25 cellular contexts compared by ENCODE assay signal in the genomic region with DNA sequence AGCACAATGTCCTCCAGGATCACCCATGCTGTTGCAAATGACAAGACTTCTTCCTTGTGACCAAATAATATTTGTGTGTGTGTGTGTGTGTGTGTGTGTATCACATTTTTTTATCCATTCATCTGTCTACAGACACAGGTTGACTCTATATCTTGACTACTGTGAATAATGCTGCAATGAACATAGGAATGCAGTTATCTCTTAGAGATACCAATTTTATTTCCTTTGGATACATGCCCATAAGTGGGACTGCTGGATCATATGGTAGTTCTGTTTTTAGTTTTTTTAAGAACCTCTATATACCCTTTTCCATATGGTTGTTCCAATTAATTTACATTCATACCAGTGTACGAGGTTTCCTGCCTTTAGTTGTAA. TPM values are rescaled to one million over a fixed set of nuclear protein-coding genes. Genes with fewer than 3 reads are reported as not detected.
DNase-seq lines count a peak whose midpoint lies in the region; ATAC-seq and TF ChIP-seq lines count a peak whose summit lies in the region.
"Had no signal": no experiment of that assay in that cellular context is flagged by ENCODE, and none has a peak within 500 bp of the region (broad histone marks: within the 10 kb centered on the region; RNA-seq: fewer than 3 reads in every experiment).

No MANE protein-coding gene starts in this region.

- DNase-seq in EH (ENCODE audit: low read depth) (peak; percentile 71), PC-9 (no peak), cardiac fibroblast (ENCODE audit: low read depth in 2 of 2) (peak; percentile 46 to 51), kidney glomerular epithelial cell (lab: John Stamatoyannopoulos, UW) (peak; percentile 25), midbrain (lab: John Stamatoyannopoulos, UW) (no peak), gastrocnemius medialis (no peak)
- DNase-seq: activated CD4-positive, alpha-beta T cell treated with anti-CD3 and anti-CD28 coated beads, Interleukin-2, amount 50 U/mL, for 48 hours; activated naive CD4-positive, alpha-beta T cell treated with anti-CD3 and anti-CD28 coated beads, Interleukin-2, amount 10 ng/mL, durations not matched to agents 7 days and 5 days; amygdala; cortex of kidney; effector memory CD8-positive, alpha-beta T cell; kidney; NCI-H1105 treated with DMSO at 0.1 percent for 48 hours; NCI-H1930; NCI-H69; pancreas; Peyer's patch; retina; spleen; T-helper 1 cell; transverse colon had no signal

- no peaks in the 10 kb centered on the region for H3K27me3 ChIP-seq in PC-9 (ENCODE audit: insufficient read depth, low read depth)
- H3K27me3 ChIP-seq in gastrocnemius medialis: no peaks in the 10 kb centered on the region
- H3K27me3 ChIP-seq: pancreas, Peyer's patch, transverse colon had no signal

- H3K4me1 ChIP-seq in PC-9 (replicated peaks; ENCODE audit: insufficient read depth): peaks cover 20% of the 10 kb centered on the region
- H3K4me1 ChIP-seq in gastrocnemius medialis: no peaks in the 10 kb centered on the region
- H3K4me1 ChIP-seq: HAP-1, Peyer's patch, spleen had no signal

- POLR2A ChIA-PET in PC-9 (lab: Charles Lee; ENCODE audit: unreplicated experiment): no interaction called here

- H4K20me1 ChIP-seq in PC-9 (ENCODE audit: insufficient read depth): no peaks in the 10 kb centered on the region

- H3F3A ChIP-seq in PC-9 (ENCODE audit: insufficient read depth, low read depth): no peaks in the 10 kb centered on the region; the same call in 1 of the 2 replicates

- H3K4me2 ChIP-seq in PC-9: no peak overlapping the region

- H2AFZ ChIP-seq in PC-9: no peak overlapping the region

- H3K4me3 ChIP-seq in PC-9: no peak overlapping the region
- no peak overlapping the region for H3K4me3 ChIP-seq in cardiac fibroblast (replicated peaks in 1 of 2; ENCODE audit: low read depth in 2 of 2, low read length in 2 of 2)
- no peak overlapping the region for H3K4me3 ChIP-seq in gastrocnemius medialis
- H3K4me3 ChIP-seq: HAP-1, pancreas, Peyer's patch, spleen, transverse colon had no signal

- no peaks in the 10 kb centered on the region for H3K9me2 ChIP-seq in PC-9 (ENCODE audit: insufficient read depth)

- no TSS peak for BruUV-seq in PC-9 (replicated peaks; lab: Mats Ljungman, UMichigan)

- H3K9me3 ChIP-seq in PC-9 (ENCODE audit: insufficient read depth, low read depth): no peaks in the 10 kb centered on the region
- H3K9me3 ChIP-seq in gastrocnemius medialis: no peaks in the 10 kb centered on the region
- H3K9me3 ChIP-seq: HAP-1, pancreas, Peyer's patch, spleen, transverse colon had no signal

- in situ Hi-C loops in gastrocnemius medialis (cut with MboI; ENCODE audit: low sequenced_read_pairs in 4 of 4): loop anchor here in 1 of 4 donors (5.0 kb wide), 1 partner anchor 91 kb away; no protein-coding TSS in a partner anchor

- H3K27ac ChIP-seq in PC-9: peak overlapping the region; percentile 68
- no peak overlapping the region for H3K27ac ChIP-seq in gastrocnemius medialis
- H3K27ac ChIP-seq: pancreas, Peyer's patch, spleen, transverse colon had no signal

- TF ChIP-seq POLR2A in gastrocnemius medialis (IDR thresholded peaks at IDR 0.05): no peak

- no peaks in the 10 kb centered on the region for H3K79me2 ChIP-seq in PC-9 (ENCODE audit: low read depth)

- CTCF ChIA-PET in PC-9 (lab: Charles Lee): no interaction called here

- ATAC-seq in HG02973 (IDR thresholded peaks at IDR 0.05; ENCODE audit: unreplicated experiment) (no peak), esophagus mucosa (no peak), gastrocnemius medialis (no peak)
- ATAC-seq: activated CD4-positive, CD25-positive, alpha-beta regulatory T cell treated with anti-CD3 and anti-CD28 coated beads, Interleukin-2, amount 50 U/mL, for 24 hours; effector memory CD8-positive, alpha-beta T cell; pancreas had no signal

- H3K36me3 ChIP-seq in PC-9 (ENCODE audit: low read depth): no peaks in the 10 kb centered on the region
- H3K36me3 ChIP-seq in gastrocnemius medialis: no peaks in the 10 kb centered on the region
- H3K36me3 ChIP-seq: HAP-1, pancreas, Peyer's patch, spleen, transverse colon had no signal

- intact Hi-C loops in PC-9 (cut with micrococcal nuclease; ENCODE audit: unreplicated experiment): loop anchor here (10.0 kb wide), 1 partner anchor 94 kb away; the partner anchor contains the start of gene FSIP1
- intact Hi-C loops in gastrocnemius medialis (cut with DNase I; ENCODE audit: low total_unique reads): loop anchor here (5.0 kb wide), 1 partner anchor 91 kb away; no protein-coding TSS in a partner anchor

- TF ChIP-seq CTCF in PC-9 (conservative IDR thresholded peaks at IDR 0.05) (no peak), cardiac fibroblast (IDR thresholded peaks at IDR 0.05; ENCODE audit: low read depth, low read length) (no peak), gastrocnemius medialis (IDR thresholded peaks at IDR 0.05 in 4 of 5, conservative IDR thresholded peaks at IDR 0.05 in 1 of 5) (no peak)

RNA-seq across cellular contexts. Expression of gene GPR176, which starts 41.7 kb away (rescaled TPM):
- total RNA-seq in PC-9 (2021) (4.2 and 4.7 TPM in 2 replicates), esophagus mucosa (0.40 TPM), gastrocnemius medialis (1 to 10 TPM; 1.1 to 3.0 (median 1.7) TPM)

RNA-seq across cellular contexts. Expression of gene EIF2AK4, which starts 55.5 kb away (rescaled TPM):
- total RNA-seq in PC-9 (2021) (35.7 and 45.8 TPM in 2 replicates), esophagus mucosa (17.4 TPM), gastrocnemius medialis (10 to 100 TPM; 18.8 to 37.5 (median 30.0) TPM)

Comparison
In these comparisons a context has a peak if more than half of its experiments do, and no peak if none do; other contexts are left out.
1. DNase-seq: peak in EH (single experiment), cardiac fibroblast (2 of 2) and kidney glomerular epithelial cell (single experiment); none in PC-9 (0 of 2), midbrain (single experiment) and gastrocnemius medialis (0 of 2).